Comparison of ENCODE assay signal across 25 cellular contexts in genomic region chr7:95547949-95548348, GRCh38. TPM values are rescaled to one million over a fixed set of nuclear protein-coding genes. Genes with fewer than 3 reads are reported as not detected.
DNase-seq lines count a peak whose midpoint lies in the region; ATAC-seq and TF ChIP-seq lines count a peak whose summit lies in the region.
"Had no signal": no experiment of that assay in that cellular context is flagged by ENCODE, and none has a peak within 500 bp of the region (broad histone marks: within the 10 kb centered on the region; RNA-seq: fewer than 3 reads in every experiment).

No MANE protein-coding gene starts in this region.

- no peak for TF ChIP-seq CTCF in LNCaP clone FGC (IDR thresholded peaks at IDR 0.05; ENCODE audit: control insufficient read depth, extremely low read depth, insufficient read depth)
- TF ChIP-seq CTCF in dorsolateral prefrontal cortex (IDR thresholded peaks at IDR 0.05 in 54 of 56, conservative IDR thresholded peaks at IDR 0.05 in 2 of 56; ENCODE audit: low read depth in 1 of 56, partially characterized antibody in 56 of 56) = no peak
- TF ChIP-seq CTCF in nephron (IDR thresholded peaks at IDR 0.05; ENCODE audit: unreplicated experiment in 3 of 3) = no peak
- no peak for TF ChIP-seq CTCF in thyroid gland (IDR thresholded peaks at IDR 0.05)

- peak overlapping the region in 2 of 3 experiments; percentile 53 to 54 for H3K27ac Mint-ChIP-seq in nephron
- no peak overlapping the region for H3K27ac Mint-ChIP-seq in effector memory CD8-positive, alpha-beta T cell
- H3K27ac Mint-ChIP-seq: activated B cell treated with CpG ODN at 0.5 μM for 24 hours; activated CD4-positive, alpha-beta memory T cell treated with anti-CD3 and anti-CD28 coated beads, Interleukin-2, amount 10 ng/mL, durations not matched to agents 7 days and 5 days had no signal

- H3K9me3 ChIP-seq in thyroid gland = no peaks in the 10 kb centered on the region
- H3K9me3 ChIP-seq: colonic mucosa, SJSA1 had no signal

- H3K4me3 ChIP-seq in LNCaP clone FGC (ENCODE audit: low read depth, low read length) (no peak overlapping the region), dorsolateral prefrontal cortex (peak overlapping the region in 2 of 59 donors; percentile 7), thyroid gland (replicated peaks in 1 of 3) (no peak overlapping the region)
- H3K4me3 ChIP-seq: colonic mucosa, SJSA1 had no signal

- peaks cover 54 to 68% of the 10 kb centered on the region in 2 donors for H3K4me1 ChIP-seq in thyroid gland
- H3K4me1 ChIP-seq: colonic mucosa had no signal

- ATAC-seq in effector memory CD8-positive, alpha-beta T cell (replicated peaks) = no peak
- ATAC-seq in HG03442 (IDR thresholded peaks at IDR 0.05; ENCODE audit: unreplicated experiment) = no peak
- no peak for ATAC-seq in HG03095 (IDR thresholded peaks at IDR 0.05; ENCODE audit: unreplicated experiment)
- ATAC-seq: HCT116 had no signal

- peak; percentile 94 for DNase-seq in LNCaP clone FGC (ENCODE audit: low read depth)
- DNase-seq in dorsolateral prefrontal cortex = no peak
- DNase-seq in thyroid gland = no peak
- no peak for DNase-seq in H4 (ENCODE audit: low spot score)
- DNase-seq in effector memory CD8-positive, alpha-beta T cell = no peak
- DNase-seq: activated B cell treated with CpG ODN at 0.5 μM for 24 hours; activated CD4-positive, alpha-beta memory T cell treated with anti-CD3 and anti-CD28 coated beads, Interleukin-2, amount 10 ng/mL, durations not matched to agents 7 days and 5 days; activated naive CD4-positive, alpha-beta T cell; activated T-cell treated with anti-CD3 and anti-CD28 coated beads, Interleukin-2, amount 50 U/mL, for 1 hour; aorta; colonic mucosa; foreskin fibroblast; KBM-7; NCI-H187 treated with DMSO at 0.1 percent for 48 hours; NCI-H2227 treated with DMSO at 0.1 percent for 48 hours; NCI-H774; occipital lobe; stimulated activated CD4-positive, alpha-beta T cell treated with anti-CD3 and anti-CD28 coated beads, Interleukin-1b, Interleukin-23, amount 100 ng/mL, for 48 hours; stimulated activated naive CD4-positive, alpha-beta T cell had no signal

- H3K36me3 ChIP-seq in thyroid gland = no peaks in the 10 kb centered on the region
- H3K36me3 ChIP-seq: colonic mucosa, SJSA1 had no signal

- H3K27me3 ChIP-seq in dorsolateral prefrontal cortex = no peaks in the 10 kb centered on the region
- no peaks in the 10 kb centered on the region for H3K27me3 ChIP-seq in thyroid gland
- H3K27me3 ChIP-seq: colonic mucosa, SJSA1 had no signal

- H3K4me1 Mint-ChIP-seq in nephron = peaks cover 41% of the 10 kb centered on the region
- H3K4me1 Mint-ChIP-seq in effector memory CD8-positive, alpha-beta T cell (ENCODE audit: low read depth in 2 of 2) = no peaks in the 10 kb centered on the region
- H3K4me1 Mint-ChIP-seq: activated CD4-positive, alpha-beta memory T cell treated with anti-CD3 and anti-CD28 coated beads, Interleukin-2, amount 10 ng/mL, durations not matched to agents 7 days and 5 days had no signal

- H3K4me3 Mint-ChIP-seq in nephron = no peak overlapping the region
- H3K4me3 Mint-ChIP-seq in effector memory CD8-positive, alpha-beta T cell = no peak overlapping the region
- H3K4me3 Mint-ChIP-seq: activated B cell treated with CpG ODN at 0.5 μM for 24 hours; activated CD4-positive, alpha-beta memory T cell treated with anti-CD3 and anti-CD28 coated beads, Interleukin-2, amount 10 ng/mL, durations not matched to agents 7 days and 5 days had no signal

- TF ChIP-seq POLR2A in thyroid gland (IDR thresholded peaks at IDR 0.05) = no peak

- H3K36me3 Mint-ChIP-seq in nephron (ENCODE audit: low read depth) = no peaks in the 10 kb centered on the region
- H3K36me3 Mint-ChIP-seq in effector memory CD8-positive, alpha-beta T cell (ENCODE audit: insufficient read depth) = no peaks in the 10 kb centered on the region

- no peaks in the 10 kb centered on the region for H3K9me3 Mint-ChIP-seq in nephron
- H3K9me3 Mint-ChIP-seq in effector memory CD8-positive, alpha-beta T cell = no peaks in the 10 kb centered on the region
- H3K9me3 Mint-ChIP-seq: activated B cell treated with CpG ODN at 0.5 μM for 24 hours; activated CD4-positive, alpha-beta memory T cell treated with anti-CD3 and anti-CD28 coated beads, Interleukin-2, amount 10 ng/mL, durations not matched to agents 7 days and 5 days had no signal

- 76 to 87% methylated on average over 1 to 2 of the region's 2 CpGs for WGBS in thyroid gland, 2 donors

- intact Hi-C loops in dorsolateral prefrontal cortex (cut with DNase I) (loop anchor here in 1 of 2 donors (5.0 kb wide), 1 partner anchor 36 kb away; no protein-coding TSS in a partner anchor), thyroid gland (cut with DNase I) (no loop called here)

- H3K27ac ChIP-seq in dorsolateral prefrontal cortex (peak overlapping the region in 56 of 59 donors; percentile 1 to 100 (median 93)), thyroid gland (peak overlapping the region; percentile 22 to 98 (median 82))
- H3K27ac ChIP-seq: colonic mucosa, SJSA1 had no signal

- H3K27me3 Mint-ChIP-seq in nephron (ENCODE audit: low read depth) = no peaks in the 10 kb centered on the region
- H3K27me3 Mint-ChIP-seq in effector memory CD8-positive, alpha-beta T cell = peaks cover 0 to 17% of the 10 kb centered on the region in 2 donors

RNA-seq across cellular contexts. Expression of gene PDK4, which starts 48.4 kb away (rescaled TPM):
- total RNA-seq in dorsolateral prefrontal cortex (100 to 1,000 TPM in 29 of 120 experiments, 10 to 100 TPM in 91; 11.8 to 278 (median 65.1) TPM), thyroid gland (100 to 1,000 TPM in 3 of 4 donors, 10 to 100 TPM in 1; 37.9 to 453 (median 141) TPM)
- 0.45 and 1.0 TPM in 2 replicates for total RNA-seq in H4 (2014; rRNA removed; shearing (Covaris generic))
- total RNA-seq: activated CD4-positive, alpha-beta memory T cell treated with anti-CD3 and anti-CD28 coated beads, Interleukin-2, amount 10 ng/mL, durations not matched to agents 7 days and 5 days; SJSA1; T-helper 2 cell treated with Interferon-gamma antibody and Interleukin-4, amounts not matched to agents 100 ng/mL and 5 ng/mL, for 36 hours had no signal

Comparison
In these comparisons a context has a peak if more than half of its experiments do, and no peak if none do; other contexts are left out.
1. H3K27ac Mint-ChIP-seq: peak in nephron (2 of 3); none in effector memory CD8-positive, alpha-beta T cell (0 of 2).